2 cellular contexts compared by ENCODE assay signal in the genomic region with DNA sequence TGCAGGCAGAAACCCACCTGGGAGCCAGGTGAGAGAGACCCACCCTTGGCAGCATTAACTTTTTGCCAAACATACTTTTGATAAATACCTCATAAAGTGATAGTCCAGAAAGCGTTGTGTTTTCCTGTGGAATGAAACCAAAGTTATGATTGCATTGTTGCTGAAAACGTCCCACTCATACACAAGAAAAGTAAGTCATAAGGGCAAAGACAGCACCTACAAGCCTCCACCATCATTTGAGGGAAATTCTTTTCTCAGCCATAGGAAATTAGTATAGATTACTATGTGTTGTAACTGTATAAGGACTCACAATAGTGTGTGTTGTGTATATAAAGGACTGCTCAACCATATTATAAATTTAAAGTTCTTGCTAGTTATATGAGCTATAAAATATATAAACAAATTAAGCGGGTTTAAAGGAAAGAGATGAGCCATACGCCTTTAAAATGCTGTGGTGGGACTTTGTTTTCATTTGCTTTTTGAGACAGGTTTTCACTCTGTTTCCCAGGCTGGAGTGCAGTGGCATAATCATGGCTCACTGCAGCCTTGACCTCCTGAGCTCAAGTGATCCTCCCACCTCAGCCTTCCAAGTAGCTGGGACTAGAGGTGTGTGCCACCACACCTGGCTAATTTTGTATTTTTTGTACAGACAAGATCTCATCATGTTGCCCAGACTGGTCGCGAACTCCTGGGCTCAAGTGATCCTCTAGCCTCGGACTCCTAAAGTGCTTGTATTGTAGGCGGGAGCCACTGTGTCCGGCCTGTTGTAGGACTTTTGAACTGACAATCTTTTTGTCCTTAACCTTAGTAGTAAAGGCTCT.
TF ChIP-seq lines count a peak whose summit lies in the region.

No MANE protein-coding gene starts in this region.

TF ChIP-seq in HepG2, 621 proteins besides CTCF, POLR2A, EP300 and RAD21 (continues in another document):
- TF ChIP-seq, protein P1, sequence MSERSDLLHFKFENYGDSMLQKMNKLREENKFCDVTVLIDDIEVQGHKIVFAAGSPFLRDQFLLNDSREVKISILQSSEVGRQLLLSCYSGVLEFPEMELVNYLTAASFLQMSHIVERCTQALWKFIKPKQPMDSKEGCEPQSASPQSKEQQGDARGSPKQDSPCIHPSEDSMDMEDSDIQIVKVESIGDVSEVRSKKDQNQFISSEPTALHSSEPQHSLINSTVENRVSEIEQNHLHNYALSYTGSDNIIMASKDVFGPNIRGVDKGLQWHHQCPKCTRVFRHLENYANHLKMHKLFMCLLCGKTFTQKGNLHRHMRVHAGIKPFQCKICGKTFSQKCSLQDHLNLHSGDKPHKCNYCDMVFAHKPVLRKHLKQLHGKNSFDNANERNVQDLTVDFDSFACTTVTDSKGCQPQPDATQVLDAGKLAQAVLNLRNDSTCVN (CRISPR knock-in tag; IDR thresholded peaks at IDR 0.05; ENCODE audit: borderline replicate concordance) = no peak
- TF ChIP-seq CBX2 (IDR thresholded peaks at IDR 0.05; ENCODE audit: low read depth, low read length) (no peak), CBX2 (CRISPR knock-in tag; IDR thresholded peaks at IDR 0.05; ENCODE audit: low read depth) (no peak), ZNF607 (CRISPR knock-in tag; IDR thresholded peaks at IDR 0.05; ENCODE audit: borderline replicate concordance) (no peak), ZNF446 (CRISPR knock-in tag; IDR thresholded peaks at IDR 0.05) (no peak), MYNN (CRISPR knock-in tag; IDR thresholded peaks at IDR 0.05; ENCODE audit: low read depth) (no peak), RBAK (CRISPR knock-in tag; IDR thresholded peaks at IDR 0.05) (no peak), ZBTB8A (CRISPR knock-in tag; IDR thresholded peaks at IDR 0.05; ENCODE audit: borderline replicate concordance, low read depth) (no peak), ZNF251 (CRISPR knock-in tag; IDR thresholded peaks at IDR 0.05) (no peak), ZNF713 (CRISPR knock-in tag; IDR thresholded peaks at IDR 0.05) (no peak), HNRNPUL1 (IDR thresholded peaks at IDR 0.05; ENCODE audit: low read depth, low read length) (no peak), POLR2G (IDR thresholded peaks at IDR 0.05; ENCODE audit: low read depth, low read length) (no peak)
- TF ChIP-seq, protein P2, sequence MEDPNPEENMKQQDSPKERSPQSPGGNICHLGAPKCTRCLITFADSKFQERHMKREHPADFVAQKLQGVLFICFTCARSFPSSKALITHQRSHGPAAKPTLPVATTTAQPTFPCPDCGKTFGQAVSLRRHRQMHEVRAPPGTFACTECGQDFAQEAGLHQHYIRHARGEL (CRISPR knock-in tag; IDR thresholded peaks at IDR 0.05) = no peak
- TF ChIP-seq, protein P3, sequence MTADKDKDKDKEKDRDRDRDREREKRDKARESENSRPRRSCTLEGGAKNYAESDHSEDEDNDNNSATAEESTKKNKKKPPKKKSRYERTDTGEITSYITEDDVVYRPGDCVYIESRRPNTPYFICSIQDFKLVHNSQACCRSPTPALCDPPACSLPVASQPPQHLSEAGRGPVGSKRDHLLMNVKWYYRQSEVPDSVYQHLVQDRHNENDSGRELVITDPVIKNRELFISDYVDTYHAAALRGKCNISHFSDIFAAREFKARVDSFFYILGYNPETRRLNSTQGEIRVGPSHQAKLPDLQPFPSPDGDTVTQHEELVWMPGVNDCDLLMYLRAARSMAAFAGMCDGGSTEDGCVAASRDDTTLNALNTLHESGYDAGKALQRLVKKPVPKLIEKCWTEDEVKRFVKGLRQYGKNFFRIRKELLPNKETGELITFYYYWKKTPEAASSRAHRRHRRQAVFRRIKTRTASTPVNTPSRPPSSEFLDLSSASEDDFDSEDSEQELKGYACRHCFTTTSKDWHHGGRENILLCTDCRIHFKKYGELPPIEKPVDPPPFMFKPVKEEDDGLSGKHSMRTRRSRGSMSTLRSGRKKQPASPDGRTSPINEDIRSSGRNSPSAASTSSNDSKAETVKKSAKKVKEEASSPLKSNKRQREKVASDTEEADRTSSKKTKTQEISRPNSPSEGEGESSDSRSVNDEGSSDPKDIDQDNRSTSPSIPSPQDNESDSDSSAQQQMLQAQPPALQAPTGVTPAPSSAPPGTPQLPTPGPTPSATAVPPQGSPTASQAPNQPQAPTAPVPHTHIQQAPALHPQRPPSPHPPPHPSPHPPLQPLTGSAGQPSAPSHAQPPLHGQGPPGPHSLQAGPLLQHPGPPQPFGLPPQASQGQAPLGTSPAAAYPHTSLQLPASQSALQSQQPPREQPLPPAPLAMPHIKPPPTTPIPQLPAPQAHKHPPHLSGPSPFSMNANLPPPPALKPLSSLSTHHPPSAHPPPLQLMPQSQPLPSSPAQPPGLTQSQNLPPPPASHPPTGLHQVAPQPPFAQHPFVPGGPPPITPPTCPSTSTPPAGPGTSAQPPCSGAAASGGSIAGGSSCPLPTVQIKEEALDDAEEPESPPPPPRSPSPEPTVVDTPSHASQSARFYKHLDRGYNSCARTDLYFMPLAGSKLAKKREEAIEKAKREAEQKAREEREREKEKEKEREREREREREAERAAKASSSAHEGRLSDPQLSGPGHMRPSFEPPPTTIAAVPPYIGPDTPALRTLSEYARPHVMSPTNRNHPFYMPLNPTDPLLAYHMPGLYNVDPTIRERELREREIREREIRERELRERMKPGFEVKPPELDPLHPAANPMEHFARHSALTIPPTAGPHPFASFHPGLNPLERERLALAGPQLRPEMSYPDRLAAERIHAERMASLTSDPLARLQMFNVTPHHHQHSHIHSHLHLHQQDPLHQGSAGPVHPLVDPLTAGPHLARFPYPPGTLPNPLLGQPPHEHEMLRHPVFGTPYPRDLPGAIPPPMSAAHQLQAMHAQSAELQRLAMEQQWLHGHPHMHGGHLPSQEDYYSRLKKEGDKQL (CRISPR knock-in tag; IDR thresholded peaks at IDR 0.05; ENCODE audit: low read depth) = no peak
- TF ChIP-seq, protein P4, sequence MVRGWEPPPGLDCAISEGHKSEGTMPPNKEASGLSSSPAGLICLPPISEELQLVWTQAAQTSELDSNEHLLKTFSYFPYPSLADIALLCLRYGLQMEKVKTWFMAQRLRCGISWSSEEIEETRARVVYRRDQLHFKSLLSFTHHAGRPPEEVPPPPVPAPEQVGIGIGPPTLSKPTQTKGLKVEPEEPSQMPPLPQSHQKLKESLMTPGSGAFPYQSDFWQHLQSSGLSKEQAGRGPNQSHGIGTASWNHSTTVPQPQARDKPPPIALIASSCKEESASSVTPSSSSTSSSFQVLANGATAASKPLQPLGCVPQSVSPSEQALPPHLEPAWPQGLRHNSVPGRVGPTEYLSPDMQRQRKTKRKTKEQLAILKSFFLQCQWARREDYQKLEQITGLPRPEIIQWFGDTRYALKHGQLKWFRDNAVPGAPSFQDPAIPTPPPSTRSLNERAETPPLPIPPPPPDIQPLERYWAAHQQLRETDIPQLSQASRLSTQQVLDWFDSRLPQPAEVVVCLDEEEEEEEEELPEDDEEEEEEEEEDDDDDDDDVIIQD (CRISPR knock-in tag; IDR thresholded peaks at IDR 0.05; ENCODE audit: low read depth) = no peak
- TF ChIP-seq, protein P5, sequence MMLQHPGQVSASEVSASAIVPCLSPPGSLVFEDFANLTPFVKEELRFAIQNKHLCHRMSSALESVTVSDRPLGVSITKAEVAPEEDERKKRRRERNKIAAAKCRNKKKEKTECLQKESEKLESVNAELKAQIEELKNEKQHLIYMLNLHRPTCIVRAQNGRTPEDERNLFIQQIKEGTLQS (CRISPR knock-in tag; IDR thresholded peaks at IDR 0.05) = no peak
- TF ChIP-seq, protein P6, sequence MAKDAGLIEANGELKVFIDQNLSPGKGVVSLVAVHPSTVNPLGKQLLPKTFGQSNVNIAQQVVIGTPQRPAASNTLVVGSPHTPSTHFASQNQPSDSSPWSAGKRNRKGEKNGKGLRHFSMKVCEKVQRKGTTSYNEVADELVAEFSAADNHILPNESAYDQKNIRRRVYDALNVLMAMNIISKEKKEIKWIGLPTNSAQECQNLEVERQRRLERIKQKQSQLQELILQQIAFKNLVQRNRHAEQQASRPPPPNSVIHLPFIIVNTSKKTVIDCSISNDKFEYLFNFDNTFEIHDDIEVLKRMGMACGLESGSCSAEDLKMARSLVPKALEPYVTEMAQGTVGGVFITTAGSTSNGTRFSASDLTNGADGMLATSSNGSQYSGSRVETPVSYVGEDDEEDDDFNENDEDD (CRISPR knock-in tag; IDR thresholded peaks at IDR 0.05; ENCODE audit: borderline replicate concordance) = no peak

TF ChIP-seq in endothelial cell of umbilical vein, 7 proteins besides CTCF, POLR2A, EP300 and RAD21:
- TF ChIP-seq GATA2 (IDR thresholded peaks at IDR 0.05; ENCODE audit: insufficient read depth, insufficient read length, low read depth, low read length) = no peak
- TF ChIP-seq JUN (IDR thresholded peaks at IDR 0.05; ENCODE audit: borderline replicate concordance, insufficient read depth, insufficient read length, low read depth) = no peak
- TF ChIP-seq, protein P7, sequence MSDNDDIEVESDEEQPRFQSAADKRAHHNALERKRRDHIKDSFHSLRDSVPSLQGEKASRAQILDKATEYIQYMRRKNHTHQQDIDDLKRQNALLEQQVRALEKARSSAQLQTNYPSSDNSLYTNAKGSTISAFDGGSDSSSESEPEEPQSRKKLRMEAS (IDR thresholded peaks at IDR 0.05; ENCODE audit: insufficient read depth, insufficient read length) = no peak
